In genomic region chr5:137075163-137075970, GRCh38 we compare ENCODE assay signal across 8 cellular contexts.
DNase-seq lines count a peak whose midpoint lies in the region; ATAC-seq and TF ChIP-seq lines count a peak whose summit lies in the region.

No MANE protein-coding gene starts in this region.

- H3K27ac Mint-ChIP-seq in activated naive CD8-positive, alpha-beta T cell treated with anti-CD3 and anti-CD28 coated beads, Interleukin-2, amount 10 ng/mL, durations not matched to agents 7 days and 5 days, result no peak overlapping the region

- DNase-seq in BJ (ENCODE audit: low read depth) (no peak), NCI-H2196 treated with DMSO at 0.1 percent for 48 hours (lab: John Stamatoyannopoulos, UW; ENCODE audit: unreplicated experiment) (peak; percentile 83), iris pigment epithelial cell (ENCODE audit: low read depth) (peak; percentile 7), ureter (ENCODE audit: low spot score) (peak; percentile 60), foreskin melanocyte (no peak)
- peak; percentile 35 for DNase-seq in activated naive CD8-positive, alpha-beta T cell treated with anti-CD3 and anti-CD28 coated beads, Interleukin-2, amount 10 ng/mL, durations not matched to agents 7 days and 5 days

- no peaks in the 10 kb centered on the region for H3K27me3 ChIP-seq in BJ (ENCODE audit: control insufficient read depth, insufficient read depth, low read length)

- ATAC-seq in GM18861 (IDR thresholded peaks at IDR 0.05; ENCODE audit: unreplicated experiment) (peak; percentile 72), HG03039 (IDR thresholded peaks at IDR 0.05; ENCODE audit: unreplicated experiment) (peak; percentile 83)
- no peak for ATAC-seq in activated naive CD8-positive, alpha-beta T cell treated with anti-CD3 and anti-CD28 coated beads, Interleukin-2, amount 10 ng/mL, durations not matched to agents 7 days and 5 days (ENCODE audit: low read depth)

- no peaks in the 10 kb centered on the region for H3K27me3 Mint-ChIP-seq in activated naive CD8-positive, alpha-beta T cell treated with anti-CD3 and anti-CD28 coated beads, Interleukin-2, amount 10 ng/mL, durations not matched to agents 7 days and 5 days

- no peak overlapping the region for H3K4me3 ChIP-seq in BJ (ENCODE audit: low read depth, low read length)

- H3K4me3 Mint-ChIP-seq in activated naive CD8-positive, alpha-beta T cell treated with anti-CD3 and anti-CD28 coated beads, Interleukin-2, amount 10 ng/mL, durations not matched to agents 7 days and 5 days, result no peak overlapping the region

- CTCF ChIA-PET in BJ (lab: Yijun Ruan, JAX), result interaction anchor here (0.6 to 2.6 kb wide), 22 partner anchors 9 to 393 kb away, joined by 3 to 24 read pairs (median 3); no protein-coding TSS in a partner anchor

- no peaks in the 10 kb centered on the region for H3K4me1 Mint-ChIP-seq in activated naive CD8-positive, alpha-beta T cell treated with anti-CD3 and anti-CD28 coated beads, Interleukin-2, amount 10 ng/mL, durations not matched to agents 7 days and 5 days

- H3K9me3 Mint-ChIP-seq in activated naive CD8-positive, alpha-beta T cell treated with anti-CD3 and anti-CD28 coated beads, Interleukin-2, amount 10 ng/mL, durations not matched to agents 7 days and 5 days, result no peaks in the 10 kb centered on the region

- H3K36me3 ChIP-seq in BJ (ENCODE audit: control insufficient read depth, insufficient read depth, low read length), result no peaks in the 10 kb centered on the region

- no peaks in the 10 kb centered on the region for H3K36me3 Mint-ChIP-seq in activated naive CD8-positive, alpha-beta T cell treated with anti-CD3 and anti-CD28 coated beads, Interleukin-2, amount 10 ng/mL, durations not matched to agents 7 days and 5 days

- TF ChIP-seq CTCF in BJ (IDR thresholded peaks at IDR 0.05; ENCODE audit: insufficient read depth, low read depth, low read length), result peak; percentile 70

- POLR2A ChIA-PET in BJ (lab: Charles Lee), result no interaction called here
- POLR2A ChIA-PET in activated naive CD8-positive, alpha-beta T cell treated with anti-CD3 and anti-CD28 coated beads, Interleukin-2, amount 10 ng/mL, durations not matched to agents 7 days and 5 days (lab: Charles Lee), result no interaction called here

Comparison
In these comparisons a context has a peak if more than half of its experiments do, and no peak if none do; other contexts are left out.
1. DNase-seq: peak in NCI-H2196 treated with DMSO at 0.1 percent for 48 hours (single experiment), activated naive CD8-positive, alpha-beta T cell treated with anti-CD3 and anti-CD28 coated beads, Interleukin-2, amount 10 ng/mL, durations not matched to agents 7 days and 5 days (single experiment), iris pigment epithelial cell (single experiment) and ureter (single experiment); none in BJ (single experiment) and foreskin melanocyte (single experiment).